Comparison of ENCODE assay signal across 10 cellular contexts in genomic region chr1:201399352-201400126, GRCh38. TPM values are rescaled to one million over a fixed set of nuclear protein-coding genes. Genes with fewer than 3 reads are reported as not detected.
DNase-seq lines count a peak whose midpoint lies in the region; ATAC-seq and TF ChIP-seq lines count a peak whose summit lies in the region.
"Had no signal": no experiment of that assay in that cellular context is flagged by ENCODE, and none has a peak within 500 bp of the region (broad histone marks: within the 10 kb centered on the region; RNA-seq: fewer than 3 reads in every experiment).

No MANE protein-coding gene starts in this region.

- DNase-seq in DMS79 treated with DMSO at 0.1 percent for 48 hours (lab: John Stamatoyannopoulos, UW), result peak; percentile 21
- DNase-seq in NCI-H510A (lab: John Stamatoyannopoulos, UW), result peak; percentile 48
- peak; percentile 34 for DNase-seq in glutamatergic neuron
- peak; percentile 66 for DNase-seq in neural progenitor cell (ENCODE audit: low spot score)
- no peak for DNase-seq in HFFc6
- no peak for DNase-seq in AML-193 (lab: John Stamatoyannopoulos, UW)

- H3F3A ChIP-seq in neural progenitor cell (ENCODE audit: low read depth), result no peaks in the 10 kb centered on the region

- H3K4me1 Mint-ChIP-seq in glutamatergic neuron (ENCODE audit: low read depth, unreplicated experiment) (no peaks in the 10 kb centered on the region), neural progenitor cell (peaks cover 3% of the 10 kb centered on the region), HFFc6 (ENCODE audit: low read depth) (no peaks in the 10 kb centered on the region)
- H3K4me1 Mint-ChIP-seq: stimulated activated effector memory CD8-positive, alpha-beta T cell treated with anti-CD3 and anti-CD28 coated beads, Interleukin-12 subunit alpha, Interleukin-12 subunit beta, amount 100 ng/mL, for 72 hours had no signal

- H3K4me3 Mint-ChIP-seq in glutamatergic neuron (ENCODE audit: unreplicated experiment) (no peak overlapping the region), neural progenitor cell (peak overlapping the region; percentile 33), HFFc6 (no peak overlapping the region)
- H3K4me3 Mint-ChIP-seq: stimulated activated effector memory CD8-positive, alpha-beta T cell treated with anti-CD3 and anti-CD28 coated beads, Interleukin-12 subunit alpha, Interleukin-12 subunit beta, amount 100 ng/mL, for 72 hours had no signal

- H3K4me2 ChIP-seq in neural progenitor cell, result peak overlapping the region; percentile 88

- H3K36me3 Mint-ChIP-seq in glutamatergic neuron (ENCODE audit: unreplicated experiment) (no peaks in the 10 kb centered on the region), neural progenitor cell (no peaks in the 10 kb centered on the region), HFFc6 (ENCODE audit: low read depth) (no peaks in the 10 kb centered on the region)
- H3K36me3 Mint-ChIP-seq: brain; stimulated activated effector memory CD8-positive, alpha-beta T cell treated with anti-CD3 and anti-CD28 coated beads, Interleukin-12 subunit alpha, Interleukin-12 subunit beta, amount 100 ng/mL, for 72 hours had no signal

- peaks cover 9% of the 10 kb centered on the region for H3K4me1 ChIP-seq in neural progenitor cell

- TF ChIP-seq CTCF in glutamatergic neuron (IDR thresholded peaks at IDR 0.05; ENCODE audit: partially characterized antibody, unreplicated experiment), result no peak
- no peak for TF ChIP-seq CTCF in neural progenitor cell (IDR thresholded peaks at IDR 0.05)
- no peak for TF ChIP-seq CTCF in HFFc6 (IDR thresholded peaks at IDR 0.05)

- peak overlapping the region; percentile 54 for H3K4me3 ChIP-seq in neural progenitor cell

- H3K27me3 ChIP-seq in neural progenitor cell, result peaks cover 60% of the 10 kb centered on the region

- peak overlapping the region; percentile 96 for H2AFZ ChIP-seq in neural progenitor cell (replicated peaks)

- H3K9me3 Mint-ChIP-seq in glutamatergic neuron (ENCODE audit: unreplicated experiment) (peaks cover 4% of the 10 kb centered on the region), neural progenitor cell (no peaks in the 10 kb centered on the region), HFFc6 (no peaks in the 10 kb centered on the region)
- H3K9me3 Mint-ChIP-seq: brain; stimulated activated effector memory CD8-positive, alpha-beta T cell treated with anti-CD3 and anti-CD28 coated beads, Interleukin-12 subunit alpha, Interleukin-12 subunit beta, amount 100 ng/mL, for 72 hours had no signal

- H3K9me3 ChIP-seq in neural progenitor cell (ENCODE audit: low read depth), result no peaks in the 10 kb centered on the region

- H3K27ac ChIP-seq in neural progenitor cell, result no peak overlapping the region

- H3K27me3 Mint-ChIP-seq in glutamatergic neuron (ENCODE audit: unreplicated experiment), result peaks cover 13% of the 10 kb centered on the region
- H3K27me3 Mint-ChIP-seq in neural progenitor cell (ENCODE audit: insufficient read depth, low read depth), result peaks cover 35% of the 10 kb centered on the region
- H3K27me3 Mint-ChIP-seq in HFFc6 (ENCODE audit: insufficient read depth), result peaks cover 50% of the 10 kb centered on the region

- H3K36me3 ChIP-seq in neural progenitor cell, result no peaks in the 10 kb centered on the region

- H3K79me2 ChIP-seq in neural progenitor cell (ENCODE audit: low read depth), result no peaks in the 10 kb centered on the region

- H3K9ac ChIP-seq in neural progenitor cell, result no peak overlapping the region

- H4K20me1 ChIP-seq in neural progenitor cell (ENCODE audit: low read depth), result no peaks in the 10 kb centered on the region

- ATAC-seq in HG02981 (IDR thresholded peaks at IDR 0.05; ENCODE audit: unreplicated experiment) (no peak), GM19467 (IDR thresholded peaks at IDR 0.05; ENCODE audit: unreplicated experiment) (no peak)
- ATAC-seq: stimulated activated effector memory CD8-positive, alpha-beta T cell treated with anti-CD3 and anti-CD28 coated beads, Interleukin-12 subunit alpha, Interleukin-12 subunit beta, amount 100 ng/mL, for 72 hours had no signal

- H3K27ac Mint-ChIP-seq in glutamatergic neuron (ENCODE audit: unreplicated experiment), result no peak overlapping the region
- H3K27ac Mint-ChIP-seq in neural progenitor cell, result no peak overlapping the region
- H3K27ac Mint-ChIP-seq in HFFc6, result no peak overlapping the region
- H3K27ac Mint-ChIP-seq: brain; stimulated activated effector memory CD8-positive, alpha-beta T cell treated with anti-CD3 and anti-CD28 coated beads, Interleukin-12 subunit alpha, Interleukin-12 subunit beta, amount 100 ng/mL, for 72 hours had no signal

RNA-seq across cellular contexts. Expression of gene LAD1, which starts 0.4 kb away (rescaled TPM):
- 0.25 TPM for total RNA-seq in glutamatergic neuron (ENCODE audit: unreplicated experiment)
- total RNA-seq in neural progenitor cell (ENCODE audit: low replicate concordance), result 0.34 TPM in 1 of 2 replicates, not detected in the other
- total RNA-seq in HFFc6 (2021; fragmentation: NEBNext Ultra II Directional; extraction: Animal tissue kit (Norgen Biotek cat#: 25700)), result not detected

RNA-seq across cellular contexts. Expression of gene TNNI1, which starts 22.0 kb away (rescaled TPM):
- total RNA-seq in glutamatergic neuron (ENCODE audit: unreplicated experiment) (4.1 TPM), neural progenitor cell (ENCODE audit: low replicate concordance) (0.43 and 1.3 TPM in 2 replicates)
- not detected for total RNA-seq in HFFc6 (2021; fragmentation: NEBNext Ultra II Directional; extraction: Animal tissue kit (Norgen Biotek cat#: 25700))

RNA-seq across cellular contexts. Expression of gene TNNT2, which starts 22.1 kb away (rescaled TPM):
- total RNA-seq in glutamatergic neuron (ENCODE audit: unreplicated experiment) (not detected), neural progenitor cell (ENCODE audit: low replicate concordance) (3.1 and 13.2 TPM in 2 replicates)
- total RNA-seq in HFFc6 (2021; fragmentation: NEBNext Ultra II Directional; extraction: Animal tissue kit (Norgen Biotek cat#: 25700)), result not detected

Comparison
In these comparisons a context has a peak if more than half of its experiments do, and no peak if none do; other contexts are left out.
1. DNase-seq: peak in DMS79 treated with DMSO at 0.1 percent for 48 hours (single experiment), NCI-H510A (single experiment), glutamatergic neuron (single experiment) and neural progenitor cell (single experiment); none in HFFc6 (single experiment) and AML-193 (0 of 2).